ENCODE assay signal across 2 cellular contexts in the genomic region with DNA sequence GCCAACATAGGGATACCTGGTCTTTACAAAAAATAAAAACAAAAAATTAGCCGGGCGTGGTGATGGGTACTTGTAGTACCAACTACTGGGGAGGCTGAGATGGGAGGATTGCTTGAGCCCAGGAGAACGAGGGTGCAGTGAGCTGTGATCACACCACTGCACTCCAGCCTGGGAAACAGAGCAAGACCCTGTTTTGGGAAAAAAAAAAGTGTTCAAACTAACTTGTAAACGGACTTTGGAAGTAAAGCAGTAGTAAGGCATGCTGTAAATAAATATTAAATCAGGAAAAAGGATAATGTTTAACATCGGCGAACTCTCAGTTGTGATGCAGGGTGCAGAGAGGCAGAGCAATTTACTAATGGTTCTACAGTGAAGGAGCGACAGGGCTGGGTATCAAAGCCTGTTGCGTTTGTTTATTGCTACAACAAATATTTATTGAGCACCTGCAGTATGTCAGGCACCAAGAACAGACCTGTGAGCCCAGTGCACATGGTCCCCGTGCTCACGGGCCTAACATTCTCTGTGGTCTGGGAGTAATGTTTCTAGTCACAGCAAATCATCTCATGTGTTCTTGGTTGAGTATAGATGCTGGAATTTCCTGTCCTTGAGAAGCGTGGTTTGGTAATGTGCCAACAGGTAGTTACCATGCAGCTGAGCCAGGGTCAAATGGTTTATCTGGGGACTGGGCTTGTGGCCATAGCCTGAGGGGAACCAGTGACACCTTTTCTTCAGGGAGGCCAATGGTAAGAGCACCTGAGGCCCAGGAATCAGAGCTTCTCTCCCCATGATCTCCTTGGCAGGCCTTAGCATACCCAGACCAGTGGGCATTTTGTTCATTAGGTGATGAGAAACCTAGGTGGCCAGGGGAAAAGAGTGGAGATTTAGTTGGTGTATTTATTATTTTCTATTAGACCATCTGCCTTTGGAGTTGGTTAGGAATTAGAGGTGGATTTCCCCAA.
A peak's percentile ranks its signal among the peaks of the same experiment; 100 is the strongest.
TF ChIP-seq lines count a peak whose summit lies in the region.

No MANE protein-coding gene starts in this region.

TF ChIP-seq in HCT116, 20 proteins besides CTCF, POLR2A, EP300 and RAD21:
- TF ChIP-seq EZH2 (IDR thresholded peaks at IDR 0.05), result no peak
- TF ChIP-seq, protein P1, sequence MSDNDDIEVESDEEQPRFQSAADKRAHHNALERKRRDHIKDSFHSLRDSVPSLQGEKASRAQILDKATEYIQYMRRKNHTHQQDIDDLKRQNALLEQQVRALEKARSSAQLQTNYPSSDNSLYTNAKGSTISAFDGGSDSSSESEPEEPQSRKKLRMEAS (IDR thresholded peaks at IDR 0.05), result peak; percentile 71
- TF ChIP-seq CEBPB (IDR thresholded peaks at IDR 0.05; ENCODE audit: low read depth), result no peak
- peak; percentile 25; the same call in 1 of the 2 replicates for TF ChIP-seq JUND (IDR thresholded peaks at IDR 0.05)
- no peak for TF ChIP-seq SIN3A (IDR thresholded peaks at IDR 0.05; ENCODE audit: low read depth)
- TF ChIP-seq POLR2AphosphoS5 (IDR thresholded peaks at IDR 0.05; ENCODE audit: low read depth, low read length), result 0 out of 2 replicates have a peak, but pooled peaks have one; percentile 27
- peak; percentile 14 for TF ChIP-seq ZBTB33 (IDR thresholded peaks at IDR 0.05; ENCODE audit: extremely low read depth, insufficient replicate concordance, low read length)
- TF ChIP-seq FOSL1 (IDR thresholded peaks at IDR 0.05; ENCODE audit: low read depth), result 0 out of 2 replicates have a peak, but pooled peaks have one; percentile 14
TF ChIP-seq in HCT116: peak in this region for 5.

TF ChIP-seq in liver, 16 proteins besides CTCF, POLR2A, EP300 and RAD21:
- no peak for TF ChIP-seq FOXA2 (IDR thresholded peaks at IDR 0.05)
- peak in 1 of 2 donors; percentile 34 for TF ChIP-seq JUND (IDR thresholded peaks at IDR 0.05)
- TF ChIP-seq TAF1 (conservative IDR thresholded peaks at IDR 0.05), result no peak
- TF ChIP-seq, protein P1 (IDR thresholded peaks at IDR 0.05), result peak; percentile 57
- TF ChIP-seq SP1 (IDR thresholded peaks at IDR 0.05), result peak; percentile 91
- TF ChIP-seq EGR1 (IDR thresholded peaks at IDR 0.05; ENCODE audit: low read depth in 2 of 2), result peak in 1 of 2 donors; percentile 10
- peak; percentile 57 for TF ChIP-seq HNF4G (IDR thresholded peaks at IDR 0.05)
- TF ChIP-seq, protein P2, sequence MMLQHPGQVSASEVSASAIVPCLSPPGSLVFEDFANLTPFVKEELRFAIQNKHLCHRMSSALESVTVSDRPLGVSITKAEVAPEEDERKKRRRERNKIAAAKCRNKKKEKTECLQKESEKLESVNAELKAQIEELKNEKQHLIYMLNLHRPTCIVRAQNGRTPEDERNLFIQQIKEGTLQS (IDR thresholded peaks at IDR 0.05), result no peak
- TF ChIP-seq YY1 (IDR thresholded peaks at IDR 0.05), result peak; percentile 60
- TF ChIP-seq HNF4A (conservative IDR thresholded peaks at IDR 0.05), result peak; percentile 81 to 84
- TF ChIP-seq ZBTB33 (IDR thresholded peaks at IDR 0.05), result no peak
- no peak for TF ChIP-seq NR2F2 (IDR thresholded peaks at IDR 0.05)
- peak; percentile 47 to 75 for TF ChIP-seq RXRA (IDR thresholded peaks at IDR 0.05)
- no peak for TF ChIP-seq GABPA (IDR thresholded peaks at IDR 0.05 in 1 of 2, conservative IDR thresholded peaks at IDR 0.05 in 1 of 2)
- no peak for TF ChIP-seq FOXA1 (IDR thresholded peaks at IDR 0.05)
- TF ChIP-seq, protein P3, sequence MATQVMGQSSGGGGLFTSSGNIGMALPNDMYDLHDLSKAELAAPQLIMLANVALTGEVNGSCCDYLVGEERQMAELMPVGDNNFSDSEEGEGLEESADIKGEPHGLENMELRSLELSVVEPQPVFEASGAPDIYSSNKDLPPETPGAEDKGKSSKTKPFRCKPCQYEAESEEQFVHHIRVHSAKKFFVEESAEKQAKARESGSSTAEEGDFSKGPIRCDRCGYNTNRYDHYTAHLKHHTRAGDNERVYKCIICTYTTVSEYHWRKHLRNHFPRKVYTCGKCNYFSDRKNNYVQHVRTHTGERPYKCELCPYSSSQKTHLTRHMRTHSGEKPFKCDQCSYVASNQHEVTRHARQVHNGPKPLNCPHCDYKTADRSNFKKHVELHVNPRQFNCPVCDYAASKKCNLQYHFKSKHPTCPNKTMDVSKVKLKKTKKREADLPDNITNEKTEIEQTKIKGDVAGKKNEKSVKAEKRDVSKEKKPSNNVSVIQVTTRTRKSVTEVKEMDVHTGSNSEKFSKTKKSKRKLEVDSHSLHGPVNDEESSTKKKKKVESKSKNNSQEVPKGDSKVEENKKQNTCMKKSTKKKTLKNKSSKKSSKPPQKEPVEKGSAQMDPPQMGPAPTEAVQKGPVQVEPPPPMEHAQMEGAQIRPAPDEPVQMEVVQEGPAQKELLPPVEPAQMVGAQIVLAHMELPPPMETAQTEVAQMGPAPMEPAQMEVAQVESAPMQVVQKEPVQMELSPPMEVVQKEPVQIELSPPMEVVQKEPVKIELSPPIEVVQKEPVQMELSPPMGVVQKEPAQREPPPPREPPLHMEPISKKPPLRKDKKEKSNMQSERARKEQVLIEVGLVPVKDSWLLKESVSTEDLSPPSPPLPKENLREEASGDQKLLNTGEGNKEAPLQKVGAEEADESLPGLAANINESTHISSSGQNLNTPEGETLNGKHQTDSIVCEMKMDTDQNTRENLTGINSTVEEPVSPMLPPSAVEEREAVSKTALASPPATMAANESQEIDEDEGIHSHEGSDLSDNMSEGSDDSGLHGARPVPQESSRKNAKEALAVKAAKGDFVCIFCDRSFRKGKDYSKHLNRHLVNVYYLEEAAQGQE (IDR thresholded peaks at IDR 0.05), result no peak
